8 cellular contexts compared by ENCODE assay signal in the genomic region with DNA sequence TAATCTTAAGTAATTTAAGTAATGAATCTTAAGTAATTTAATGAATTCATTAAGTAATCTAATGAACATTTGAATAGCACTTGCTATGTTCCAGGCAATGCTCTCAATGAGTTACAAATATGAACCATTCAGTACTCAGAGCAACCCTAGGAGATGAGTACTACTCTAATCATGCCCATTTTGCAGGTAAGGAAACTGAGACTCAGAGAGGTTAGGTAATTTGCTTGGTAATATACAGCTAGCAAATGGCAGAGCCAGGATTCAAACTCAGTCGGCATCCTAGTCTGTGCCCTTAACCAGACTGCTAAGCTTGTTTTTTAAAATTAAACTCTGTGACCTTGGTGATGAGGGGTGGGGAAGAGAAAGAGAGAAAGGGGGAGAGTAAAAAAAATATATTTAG. TPM values are rescaled to one million over a fixed set of nuclear protein-coding genes. Genes with fewer than 3 reads are reported as not detected.
"Had no signal": no experiment of that assay in that cellular context is flagged by ENCODE, and none has a peak within 500 bp of the region (broad histone marks: within the 10 kb centered on the region; RNA-seq: fewer than 3 reads in every experiment).

No MANE protein-coding gene starts in this region.

- H3K4me3 ChIP-seq: GM12878 had no signal

- ATAC-seq: GM12878 had no signal

- FAIRE-seq: GM12878, GM12891, GM12892, GM18507, GM19239 had no signal

- DNase-seq: GDM1, GF-D8 had no signal

RNA-seq across cellular contexts. Expression of a gene that starts 25.6 kb away (rescaled TPM):
- total RNA-seq: G401 had no signal
